ENCODE assay signal across 18 cellular contexts in the genomic region with DNA sequence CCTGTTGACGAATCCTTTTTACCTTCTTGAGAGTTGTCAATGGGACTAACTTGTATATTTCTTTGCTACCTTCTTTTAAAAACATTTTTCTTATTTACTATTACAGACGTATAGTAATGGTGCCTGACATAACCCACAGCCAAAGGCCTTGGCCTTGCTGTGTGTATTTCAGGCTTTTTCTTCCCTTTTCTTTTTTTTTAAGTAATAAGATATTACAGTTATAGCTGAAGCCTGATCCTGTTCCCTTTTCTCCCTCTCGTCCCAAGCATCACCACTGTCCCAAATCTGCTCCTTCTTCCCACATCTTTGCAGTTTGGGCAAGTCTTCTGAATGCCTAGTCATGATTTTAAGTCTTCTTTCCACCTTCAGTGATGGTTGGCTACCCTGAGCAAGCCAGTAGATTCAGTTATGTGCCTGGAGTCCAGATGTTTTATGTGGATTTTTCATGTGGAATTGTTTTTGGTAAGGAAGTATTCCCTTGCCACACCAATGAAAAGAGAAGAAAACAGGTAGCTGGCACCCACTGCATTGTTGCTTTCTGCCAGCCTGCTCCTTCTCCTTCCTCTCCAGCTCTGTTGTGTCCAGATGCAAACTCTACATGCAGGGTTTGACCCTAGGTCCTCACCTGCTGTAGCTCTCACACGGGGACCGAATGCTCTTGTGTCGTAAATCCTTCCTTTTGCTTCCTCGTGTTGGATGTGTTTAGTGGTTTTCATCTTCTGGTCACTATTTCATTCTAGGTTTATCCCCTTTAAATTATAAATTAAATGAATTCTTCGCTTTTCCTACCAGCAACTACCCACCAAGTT. TPM values are rescaled to one million over a fixed set of nuclear protein-coding genes. Genes with fewer than 3 reads are reported as not detected.
A peak's percentile ranks its signal among the peaks of the same experiment; 100 is the strongest.
DNase-seq lines count a peak whose midpoint lies in the region; ATAC-seq, FAIRE-seq and TF ChIP-seq lines count a peak whose summit lies in the region.
"Had no signal": no experiment of that assay in that cellular context is flagged by ENCODE, and none has a peak within 500 bp of the region (broad histone marks: within the 10 kb centered on the region; RNA-seq: fewer than 3 reads in every experiment).

No MANE protein-coding gene starts in this region.

- no peak for TF ChIP-seq EP300 in gastroesophageal sphincter (IDR thresholded peaks at IDR 0.05)

- no peaks in the 10 kb centered on the region for H3K27me3 ChIP-seq in ACC112 (ENCODE audit: insufficient read depth, low read length)
- no peaks in the 10 kb centered on the region for H3K27me3 ChIP-seq in RWPE2 (ENCODE audit: insufficient read depth, poor library complexity, severe bottlenecking)
- no peaks in the 10 kb centered on the region for H3K27me3 ChIP-seq in gastroesophageal sphincter
- H3K27me3 ChIP-seq in skeletal muscle satellite cell (ENCODE audit: control insufficient read depth, insufficient read depth, low read length): no peaks in the 10 kb centered on the region
- H3K27me3 ChIP-seq: MG63, upper lobe of left lung had no signal

- CTCF ChIA-PET in RWPE1 (lab: Yijun Ruan, JAX): interaction anchor here (0.5 to 6.6 kb wide), 9 partner anchors 8 to 334 kb away, joined by 3 to 46 read pairs (median 3); no protein-coding TSS in a partner anchor

- 36 to 46% methylated on average over 7 to 8 of the region's 8 CpGs for WGBS in gastroesophageal sphincter (ENCODE audit: low coverage in 1 of 2), 2 donors

- no peak for FAIRE-seq in H54 (lab: Jason Lieb, UNC)
- FAIRE-seq: D721Med had no signal

- no peaks in the 10 kb centered on the region for H3K9me3 ChIP-seq in RWPE2 (ENCODE audit: severe bottlenecking)
- no peaks in the 10 kb centered on the region for H3K9me3 ChIP-seq in gastroesophageal sphincter
- H3K9me3 ChIP-seq in skeletal muscle satellite cell (replicated peaks; ENCODE audit: low read length): no peaks in the 10 kb centered on the region
- H3K9me3 ChIP-seq: MG63, upper lobe of left lung had no signal

- peaks cover 85% of the 10 kb centered on the region for H3K79me2 ChIP-seq in ACC112 (ENCODE audit: control insufficient read depth, insufficient read depth, low read length, unreplicated experiment)

- H3K4me2 ChIP-seq in skeletal muscle satellite cell (ENCODE audit: low read length): peak overlapping the region; percentile 73

- H3K4me3 ChIP-seq in ACC112 (ENCODE audit: low read depth, low read length) (peak overlapping the region; percentile 23; the same call in 1 of the 2 replicates), RWPE2 (ENCODE audit: severe bottlenecking) (no peak overlapping the region), gastroesophageal sphincter (no peak overlapping the region), skeletal muscle satellite cell (ENCODE audit: low read length) (no peak overlapping the region)
- H3K4me3 ChIP-seq: MG63, upper lobe of left lung had no signal

- H3K36me3 ChIP-seq in ACC112 (ENCODE audit: insufficient read depth, low read length) (peaks cover 22% of the 10 kb centered on the region; the same call in 1 of the 2 replicates), RWPE2 (ENCODE audit: low read depth) (peaks cover 70% of the 10 kb centered on the region), gastroesophageal sphincter (peaks cover 0 to 66% of the 10 kb centered on the region in 2 donors), skeletal muscle satellite cell (ENCODE audit: insufficient read depth, low read length) (peaks cover 62% of the 10 kb centered on the region)

- TF ChIP-seq POLR2A in gastroesophageal sphincter (IDR thresholded peaks at IDR 0.05) (no peak), H54 (IDR thresholded peaks at IDR 0.05; ENCODE audit: low read depth, low read length) (no peak), erythroblast (IDR thresholded peaks at IDR 0.05; ENCODE audit: low read length) (no peak)

- H2AFZ ChIP-seq in ACC112 (ENCODE audit: low read length, unreplicated experiment): no peak overlapping the region

- DNase-seq in RWPE2 (ENCODE audit: low spot score) (no peak), H54 (ENCODE audit: insufficient read length, low spot score) (no peak), RWPE1 (ENCODE audit: low spot score) (no peak), erythroblast (lab: John Stamatoyannopoulos, UW) (no peak), NCI-H1436 treated with DMSO at 0.1 percent for 48 hours (lab: John Stamatoyannopoulos, UW) (no peak)
- DNase-seq: cortex of kidney; MG63; naive thymus-derived CD8-positive, alpha-beta T cell; NCI-H2029; NCI-H510A had no signal

- peak overlapping the region; percentile 75 for H3K9ac ChIP-seq in skeletal muscle satellite cell (ENCODE audit: low read depth, low read length)

- POLR2A ChIA-PET in RWPE1 (lab: Yijun Ruan, JAX; ENCODE audit: low non-redundant PET): no interaction called here

- H3K27ac ChIP-seq in ACC112 (ENCODE audit: low read depth, low read length) (peak overlapping the region; percentile 98), RWPE2 (ENCODE audit: poor library complexity, severe bottlenecking) (peak overlapping the region; percentile 63), gastroesophageal sphincter (peak overlapping the region; percentile 83 to 88 (median 84)), RWPE1 (no peak overlapping the region)

- no peak for TF ChIP-seq CTCF in RWPE2 (IDR thresholded peaks at IDR 0.05; ENCODE audit: poor library complexity, severe bottlenecking)
- TF ChIP-seq CTCF in gastroesophageal sphincter (IDR thresholded peaks at IDR 0.05): no peak
- TF ChIP-seq CTCF in RWPE1 (conservative IDR thresholded peaks at IDR 0.05; ENCODE audit: low read depth): no peak

- ATAC-seq in RWPE2 (ENCODE audit: low read depth) (no peak), gastroesophageal sphincter (no peak)
- ATAC-seq: naive thymus-derived CD8-positive, alpha-beta T cell had no signal

- H3K4me1 ChIP-seq in ACC112 (ENCODE audit: control insufficient read depth, insufficient read depth, low read length, unreplicated experiment): peaks cover 54% of the 10 kb centered on the region
- peaks cover 25% of the 10 kb centered on the region for H3K4me1 ChIP-seq in RWPE2 (ENCODE audit: insufficient read depth, poor library complexity, severe bottlenecking)
- H3K4me1 ChIP-seq in gastroesophageal sphincter: peaks cover 21 to 93% (median 42%) of the 10 kb centered on the region in 3 donors
- H3K4me1 ChIP-seq in skeletal muscle satellite cell (ENCODE audit: control insufficient read depth, insufficient read depth, low read length): peaks cover 59% of the 10 kb centered on the region

RNA-seq across cellular contexts. Expression of a gene that starts 26.5 kb away (rescaled TPM):
- total RNA-seq in gastroesophageal sphincter: 100 to 1,000 TPM in 3 of 4 donors, 10 to 100 TPM in 1; 81.4 to 147 (median 125) TPM
- total RNA-seq in skeletal muscle satellite cell (2012; rRNA removed): 83.4 and 89.8 TPM in 2 replicates

RNA-seq across cellular contexts. Expression of a gene that starts 35.0 kb away (rescaled TPM):
- total RNA-seq in gastroesophageal sphincter: not detected
- not detected in 2 replicates for total RNA-seq in skeletal muscle satellite cell (2012; rRNA removed)
- total RNA-seq: activated T-helper 1 cell treated with anti-CD3 and anti-CD28 coated beads, Interleukin-12 subunit alpha, Interleukin-12 subunit beta, Interleukin-2, Interleukin-4 antibody, amounts not matched to agents 30 ng/mL and 10 ng/mL and 1 ng/mL, durations not matched to agents 14 hours and 24 hours and 36 hours; left colon; naive thymus-derived CD8-positive, alpha-beta T cell; pulmonary artery endothelial cell; upper lobe of left lung had no signal
